8 cellular contexts compared by ENCODE assay signal in genomic region chr6:142886431-142887170, GRCh38. TPM values are rescaled to one million over a fixed set of nuclear protein-coding genes. Genes with fewer than 3 reads are reported as not detected.
DNase-seq lines count a peak whose midpoint lies in the region; ATAC-seq, FAIRE-seq and TF ChIP-seq lines count a peak whose summit lies in the region.

No MANE protein-coding gene starts in this region.

- H3K9me3 ChIP-seq in ovary (no peaks in the 10 kb centered on the region), ascending aorta (no peaks in the 10 kb centered on the region)

- ATAC-seq in HG03159 (IDR thresholded peaks at IDR 0.05; ENCODE audit: unreplicated experiment), result peak; percentile 82

- H3K36me3 Mint-ChIP-seq in endothelial cell (ENCODE audit: low read depth, unreplicated experiment), result no peaks in the 10 kb centered on the region

- DNase-seq in DMS153 treated with DMSO at 0.1 percent for 48 hours (lab: John Stamatoyannopoulos, UW; ENCODE audit: unreplicated experiment) (peak; percentile 31), GM19239 (ENCODE audit: insufficient read length, low spot score) (no peak), RCC 7860 (ENCODE audit: low spot score) (peak; percentile 36), endothelial cell (ENCODE audit: low spot score) (no peak), ovary (no peak), ascending aorta (ENCODE audit: low spot score in 2 of 2) (no peak)
- no peak for DNase-seq in stimulated activated CD4-positive, alpha-beta T cell treated with anti-CD3 and anti-CD28 coated beads, Interleukin-1b, Interleukin-23, amount 100 ng/mL, for 48 hours

- TF ChIP-seq CTCF in endothelial cell (IDR thresholded peaks at IDR 0.05; ENCODE audit: unreplicated experiment) (no peak), ovary (IDR thresholded peaks at IDR 0.05) (peak; percentile 10 to 16 (median 13)), ascending aorta (IDR thresholded peaks at IDR 0.05) (peak in 1 of 3 experiments; percentile 34)

- peak overlapping the region; percentile 8 for H3K27ac Mint-ChIP-seq in endothelial cell (ENCODE audit: unreplicated experiment)

- H3K4me3 ChIP-seq in ovary (no peak overlapping the region), ascending aorta (no peak overlapping the region)

- H3K36me3 ChIP-seq in ovary (no peaks in the 10 kb centered on the region), ascending aorta (no peaks in the 10 kb centered on the region)

- peaks cover 2% of the 10 kb centered on the region for H3K4me1 ChIP-seq in ovary (ENCODE audit: insufficient read depth)
- peaks cover 0 to 15% of the 10 kb centered on the region in 2 donors for H3K4me1 ChIP-seq in ascending aorta

- intact Hi-C loops in ovary (cut with DNase I) (loop anchor here (5.0 to 10.0 kb wide), 3 partner anchors 56 to 61 kb away; partner anchors contain the start of gene HIVEP2 (in 3 of the 4)), ascending aorta (cut with DNase I) (loop anchor here (5.0 kb wide), 4 partner anchors 41 to 521 kb away; no protein-coding TSS in a partner anchor)

- H3K4me3 Mint-ChIP-seq in endothelial cell (ENCODE audit: unreplicated experiment), result no peak overlapping the region

- FAIRE-seq in GM19239 (lab: Jason Lieb, UNC) (peak; percentile 99), RCC 7860 (lab: Jason Lieb, UNC) (peak; percentile 72)

- TF ChIP-seq EP300 in ovary (IDR thresholded peaks at IDR 0.05), result no peak

- no peak for TF ChIP-seq POLR2A in ovary (IDR thresholded peaks at IDR 0.05)

- H3K27me3 ChIP-seq in ovary (no peaks in the 10 kb centered on the region), ascending aorta (no peaks in the 10 kb centered on the region)

- H3K4me1 Mint-ChIP-seq in endothelial cell (ENCODE audit: unreplicated experiment), result peaks cover 27% of the 10 kb centered on the region

- WGBS in ovary, 3 donors, result 23 to 38% (median 25%) methylated on average over 4 of the region's 4 CpGs

- H3K27ac ChIP-seq in ovary (peak overlapping the region in 1 of 2 donors; percentile 58), ascending aorta (peak overlapping the region in 1 of 2 donors; percentile 11)

- peaks cover 5% of the 10 kb centered on the region for H3K27me3 Mint-ChIP-seq in endothelial cell (ENCODE audit: unreplicated experiment)

- no peaks in the 10 kb centered on the region for H3K9me3 Mint-ChIP-seq in endothelial cell (ENCODE audit: unreplicated experiment)

RNA-seq across cellular contexts. Expression of gene HIVEP2, which starts 58.4 kb away (rescaled TPM):
- total RNA-seq in endothelial cell (ENCODE audit: unreplicated experiment) (15.6 TPM), ovary (10 to 100 TPM; 21.1 to 58.9 (median 32.9) TPM), ascending aorta (14.5 TPM)
- polyA plus RNA-seq in ovary, result 10 to 100 TPM in 1 of 2 donors, 1 to 10 TPM in 1; 8.4 to 16.9 TPM

Comparison
In these comparisons a context has a peak if more than half of its experiments do, and no peak if none do; other contexts are left out.
1. DNase-seq: peak in DMS153 treated with DMSO at 0.1 percent for 48 hours (single experiment) and RCC 7860 (single experiment); none in GM19239 (single experiment), endothelial cell (single experiment), ovary (0 of 5), stimulated activated CD4-positive, alpha-beta T cell treated with anti-CD3 and anti-CD28 coated beads, Interleukin-1b, Interleukin-23, amount 100 ng/mL, for 48 hours (single experiment) and ascending aorta (0 of 2).